1 cellular context compared by ENCODE assay signal in the genomic region with DNA sequence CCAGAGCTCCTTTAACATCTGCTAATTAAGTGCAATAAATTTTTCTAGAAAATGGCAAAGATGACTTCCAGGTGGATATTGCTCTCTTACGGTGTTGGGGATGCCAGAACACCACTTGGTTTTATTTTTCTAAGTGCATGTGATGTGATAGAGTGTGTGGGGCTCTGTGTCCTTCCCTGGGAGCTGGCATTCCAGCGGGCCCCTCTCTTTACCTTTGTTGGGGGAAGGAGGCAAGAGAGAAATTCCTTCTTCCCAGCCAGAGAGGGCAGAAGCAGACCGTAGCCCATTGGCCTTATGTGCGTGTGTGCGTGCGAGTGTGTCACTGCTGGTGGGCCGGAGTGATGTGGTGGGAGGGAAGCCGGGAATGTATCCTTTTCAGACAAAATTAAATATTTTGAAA.
TF ChIP-seq lines count a peak whose summit lies in the region.

No MANE protein-coding gene starts in this region.

TF ChIP-seq in HepG2, 621 proteins besides CTCF, POLR2A, EP300 and RAD21:
- no peak for TF ChIP-seq HOMEZ (CRISPR knock-in tag; IDR thresholded peaks at IDR 0.05; ENCODE audit: low read depth)
- TF ChIP-seq, protein P1, sequence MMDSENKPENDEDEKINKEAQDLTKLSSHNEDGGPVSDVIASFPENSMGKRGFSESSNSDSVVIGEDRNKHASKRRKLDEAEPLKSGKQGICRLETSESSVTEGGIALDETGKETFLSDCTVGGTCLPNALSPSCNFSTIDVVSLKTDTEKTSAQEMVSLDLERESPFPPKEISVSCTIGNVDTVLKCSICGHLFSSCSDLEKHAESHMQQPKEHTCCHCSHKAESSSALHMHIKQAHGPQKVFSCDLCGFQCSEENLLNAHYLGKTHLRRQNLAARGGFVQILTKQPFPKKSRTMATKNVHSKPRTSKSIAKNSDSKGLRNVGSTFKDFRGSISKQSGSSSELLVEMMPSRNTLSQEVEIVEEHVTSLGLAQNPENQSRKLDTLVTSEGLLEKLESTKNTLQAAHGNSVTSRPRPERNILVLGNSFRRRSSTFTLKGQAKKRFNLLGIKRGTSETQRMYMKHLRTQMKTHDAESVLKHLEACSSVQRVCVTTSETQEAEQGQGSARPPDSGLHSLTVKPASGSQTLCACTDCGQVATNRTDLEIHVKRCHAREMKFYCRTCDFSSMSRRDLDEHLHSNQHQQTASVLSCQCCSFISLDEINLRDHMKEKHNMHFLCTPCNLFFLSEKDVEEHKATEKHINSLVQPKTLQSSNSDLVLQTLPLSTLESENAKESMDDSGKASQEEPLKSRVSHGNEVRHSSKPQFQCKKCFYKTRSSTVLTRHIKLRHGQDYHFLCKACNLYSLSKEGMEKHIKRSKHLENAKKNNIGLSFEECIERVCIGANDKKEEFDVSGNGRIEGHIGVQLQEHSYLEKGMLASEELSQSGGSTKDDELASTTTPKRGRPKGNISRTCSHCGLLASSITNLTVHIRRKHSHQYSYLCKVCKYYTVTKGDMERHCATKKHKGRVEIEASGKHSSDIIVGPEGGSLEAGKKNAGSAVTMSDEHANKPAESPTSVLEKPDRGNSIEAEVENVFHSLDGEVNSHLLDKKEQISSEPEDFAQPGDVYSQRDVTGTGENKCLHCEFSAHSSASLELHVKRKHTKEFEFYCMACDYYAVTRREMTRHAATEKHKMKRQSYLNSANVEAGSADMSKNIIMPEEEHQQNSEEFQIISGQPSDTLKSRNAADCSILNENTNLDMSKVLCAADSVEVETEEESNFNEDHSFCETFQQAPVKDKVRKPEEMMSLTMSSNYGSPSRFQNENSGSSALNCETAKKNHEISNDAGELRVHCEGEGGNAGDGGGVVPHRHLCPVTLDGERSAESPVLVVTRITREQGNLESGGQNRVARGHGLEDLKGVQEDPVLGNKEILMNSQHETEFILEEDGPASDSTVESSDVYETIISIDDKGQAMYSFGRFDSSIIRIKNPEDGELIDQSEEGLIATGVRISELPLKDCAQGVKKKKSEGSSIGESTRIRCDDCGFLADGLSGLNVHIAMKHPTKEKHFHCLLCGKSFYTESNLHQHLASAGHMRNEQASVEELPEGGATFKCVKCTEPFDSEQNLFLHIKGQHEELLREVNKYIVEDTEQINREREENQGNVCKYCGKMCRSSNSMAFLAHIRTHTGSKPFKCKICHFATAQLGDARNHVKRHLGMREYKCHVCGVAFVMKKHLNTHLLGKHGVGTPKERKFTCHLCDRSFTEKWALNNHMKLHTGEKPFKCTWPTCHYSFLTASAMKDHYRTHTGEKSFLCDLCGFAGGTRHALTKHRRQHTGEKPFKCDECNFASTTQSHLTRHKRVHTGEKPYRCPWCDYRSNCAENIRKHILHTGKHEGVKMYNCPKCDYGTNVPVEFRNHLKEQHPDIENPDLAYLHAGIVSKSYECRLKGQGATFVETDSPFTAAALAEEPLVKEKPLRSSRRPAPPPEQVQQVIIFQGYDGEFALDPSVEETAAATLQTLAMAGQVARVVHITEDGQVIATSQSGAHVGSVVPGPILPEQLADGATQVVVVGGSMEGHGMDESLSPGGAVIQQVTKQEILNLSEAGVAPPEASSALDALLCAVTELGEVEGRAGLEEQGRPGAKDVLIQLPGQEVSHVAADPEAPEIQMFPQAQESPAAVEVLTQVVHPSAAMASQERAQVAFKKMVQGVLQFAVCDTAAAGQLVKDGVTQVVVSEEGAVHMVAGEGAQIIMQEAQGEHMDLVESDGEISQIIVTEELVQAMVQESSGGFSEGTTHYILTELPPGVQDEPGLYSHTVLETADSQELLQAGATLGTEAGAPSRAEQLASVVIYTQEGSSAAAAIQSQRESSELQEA (CRISPR knock-in tag; IDR thresholded peaks at IDR 0.05; ENCODE audit: not compliant biosample characterization) = no peak
- TF ChIP-seq CSRNP1 (CRISPR knock-in tag; IDR thresholded peaks at IDR 0.05) = no peak
- TF ChIP-seq CENPT (CRISPR knock-in tag; IDR thresholded peaks at IDR 0.05; ENCODE audit: low read depth) = no peak
- TF ChIP-seq ZFP82 (CRISPR knock-in tag; IDR thresholded peaks at IDR 0.05; ENCODE audit: borderline replicate concordance) = no peak
- no peak for TF ChIP-seq USF2 (IDR thresholded peaks at IDR 0.05; ENCODE audit: low read depth, low read length)
- no peak for TF ChIP-seq USF2 (CRISPR knock-in tag; IDR thresholded peaks at IDR 0.05; ENCODE audit: borderline replicate concordance)
- TF ChIP-seq MTF1 (CRISPR knock-in tag; IDR thresholded peaks at IDR 0.05) = no peak
- no peak for TF ChIP-seq PAX8 (CRISPR knock-in tag; IDR thresholded peaks at IDR 0.05; ENCODE audit: borderline replicate concordance)
- TF ChIP-seq, protein P2, sequence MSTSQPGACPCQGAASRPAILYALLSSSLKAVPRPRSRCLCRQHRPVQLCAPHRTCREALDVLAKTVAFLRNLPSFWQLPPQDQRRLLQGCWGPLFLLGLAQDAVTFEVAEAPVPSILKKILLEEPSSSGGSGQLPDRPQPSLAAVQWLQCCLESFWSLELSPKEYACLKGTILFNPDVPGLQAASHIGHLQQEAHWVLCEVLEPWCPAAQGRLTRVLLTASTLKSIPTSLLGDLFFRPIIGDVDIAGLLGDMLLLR (CRISPR knock-in tag; IDR thresholded peaks at IDR 0.05) = no peak
- TF ChIP-seq ZBTB1 (CRISPR knock-in tag; IDR thresholded peaks at IDR 0.05; ENCODE audit: borderline replicate concordance) = no peak
- TF ChIP-seq, protein P3, sequence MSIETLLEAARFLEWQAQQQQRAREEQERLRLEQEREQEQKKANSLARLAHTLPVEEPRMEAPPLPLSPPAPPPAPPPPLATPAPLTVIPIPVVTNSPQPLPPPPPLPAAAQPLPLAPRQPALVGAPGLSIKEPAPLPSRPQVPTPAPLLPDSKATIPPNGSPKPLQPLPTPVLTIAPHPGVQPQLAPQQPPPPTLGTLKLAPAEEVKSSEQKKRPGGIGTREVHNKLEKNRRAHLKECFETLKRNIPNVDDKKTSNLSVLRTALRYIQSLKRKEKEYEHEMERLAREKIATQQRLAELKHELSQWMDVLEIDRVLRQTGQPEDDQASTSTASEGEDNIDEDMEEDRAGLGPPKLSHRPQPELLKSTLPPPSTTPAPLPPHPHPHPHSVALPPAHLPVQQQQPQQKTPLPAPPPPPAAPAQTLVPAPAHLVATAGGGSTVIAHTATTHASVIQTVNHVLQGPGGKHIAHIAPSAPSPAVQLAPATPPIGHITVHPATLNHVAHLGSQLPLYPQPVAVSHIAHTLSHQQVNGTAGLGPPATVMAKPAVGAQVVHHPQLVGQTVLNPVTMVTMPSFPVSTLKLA (IDR thresholded peaks at IDR 0.05) = no peak
- no peak for TF ChIP-seq PLRG1 (conservative IDR thresholded peaks at IDR 0.05)
- no peak for TF ChIP-seq ZFP90 (CRISPR knock-in tag; IDR thresholded peaks at IDR 0.05; ENCODE audit: borderline replicate concordance)
- TF ChIP-seq ZNF883 (CRISPR knock-in tag; IDR thresholded peaks at IDR 0.05; ENCODE audit: not compliant biosample characterization) = no peak
- no peak for TF ChIP-seq ZBTB14 (CRISPR knock-in tag; IDR thresholded peaks at IDR 0.05)
